Comparison of ENCODE assay signal across 1 cellular context in the genomic region with DNA sequence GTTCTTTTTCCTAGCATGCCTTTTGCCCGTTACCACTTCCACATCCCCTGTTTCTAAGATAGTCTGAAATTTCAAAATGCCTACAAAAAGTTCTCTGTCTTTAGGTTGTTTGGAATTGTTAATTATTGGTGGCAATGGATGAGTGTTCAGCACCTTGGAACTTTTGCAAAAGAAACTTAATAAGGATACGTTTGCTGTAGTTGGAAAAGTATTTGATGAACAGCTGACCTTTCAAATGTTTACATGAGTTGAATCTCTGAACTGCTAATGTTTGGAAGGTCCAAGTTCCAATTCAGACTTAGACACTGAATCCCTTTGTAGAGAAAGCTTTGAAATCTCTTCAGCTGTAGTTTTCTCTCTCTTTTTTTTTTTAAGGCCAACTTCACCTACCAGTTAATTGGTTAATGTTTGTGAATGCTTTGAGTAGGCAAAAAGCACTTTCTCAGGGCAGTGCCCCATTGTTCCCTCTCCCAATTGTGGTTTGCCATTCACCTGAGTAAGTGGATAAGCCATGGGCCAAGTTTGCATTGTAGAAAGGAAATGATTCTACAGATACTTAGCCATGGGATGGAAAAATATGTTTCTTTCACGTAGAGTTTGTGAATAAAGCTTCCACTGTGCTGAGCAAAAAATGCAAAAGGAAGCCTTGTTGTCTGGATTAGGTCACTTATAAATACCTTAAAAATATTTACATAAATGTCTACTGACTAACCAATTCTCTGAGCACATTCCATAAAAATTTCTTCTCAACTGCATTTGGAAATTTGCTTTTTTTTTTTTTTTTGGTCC.
TF ChIP-seq lines count a peak whose summit lies in the region.

No MANE protein-coding gene starts in this region.

TF ChIP-seq in HepG2, 621 proteins besides CTCF, POLR2A, EP300 and RAD21 (continued from another document and continues in another):
- TF ChIP-seq ZBTB33 (CRISPR knock-in tag; IDR thresholded peaks at IDR 0.05), result no peak
- no peak for TF ChIP-seq EEA1 (CRISPR knock-in tag; IDR thresholded peaks at IDR 0.05; ENCODE audit: borderline replicate concordance)
- TF ChIP-seq SYNCRIP (IDR thresholded peaks at IDR 0.05; ENCODE audit: insufficient read depth, low read depth, low read length), result no peak
- TF ChIP-seq ZNF30 (CRISPR knock-in tag; IDR thresholded peaks at IDR 0.05), result no peak
- TF ChIP-seq ZNF772 (CRISPR knock-in tag; IDR thresholded peaks at IDR 0.05), result no peak
- TF ChIP-seq ZNF225 (CRISPR knock-in tag; IDR thresholded peaks at IDR 0.05), result no peak
- TF ChIP-seq MIXL1 (CRISPR knock-in tag; IDR thresholded peaks at IDR 0.05), result peak; percentile 96
- TF ChIP-seq HDAC1 (CRISPR knock-in tag; IDR thresholded peaks at IDR 0.05), result peak; percentile 64
- TF ChIP-seq ZNF20 (CRISPR knock-in tag; IDR thresholded peaks at IDR 0.05), result no peak
- no peak for TF ChIP-seq THAP8 (CRISPR knock-in tag; IDR thresholded peaks at IDR 0.05; ENCODE audit: borderline replicate concordance)
- no peak for TF ChIP-seq TAF15 (IDR thresholded peaks at IDR 0.05; ENCODE audit: low read depth, low read length, poor library complexity, severe bottlenecking)
- TF ChIP-seq E2F2 (CRISPR knock-in tag; IDR thresholded peaks at IDR 0.05; ENCODE audit: borderline replicate concordance), result no peak
- TF ChIP-seq, protein P1, sequence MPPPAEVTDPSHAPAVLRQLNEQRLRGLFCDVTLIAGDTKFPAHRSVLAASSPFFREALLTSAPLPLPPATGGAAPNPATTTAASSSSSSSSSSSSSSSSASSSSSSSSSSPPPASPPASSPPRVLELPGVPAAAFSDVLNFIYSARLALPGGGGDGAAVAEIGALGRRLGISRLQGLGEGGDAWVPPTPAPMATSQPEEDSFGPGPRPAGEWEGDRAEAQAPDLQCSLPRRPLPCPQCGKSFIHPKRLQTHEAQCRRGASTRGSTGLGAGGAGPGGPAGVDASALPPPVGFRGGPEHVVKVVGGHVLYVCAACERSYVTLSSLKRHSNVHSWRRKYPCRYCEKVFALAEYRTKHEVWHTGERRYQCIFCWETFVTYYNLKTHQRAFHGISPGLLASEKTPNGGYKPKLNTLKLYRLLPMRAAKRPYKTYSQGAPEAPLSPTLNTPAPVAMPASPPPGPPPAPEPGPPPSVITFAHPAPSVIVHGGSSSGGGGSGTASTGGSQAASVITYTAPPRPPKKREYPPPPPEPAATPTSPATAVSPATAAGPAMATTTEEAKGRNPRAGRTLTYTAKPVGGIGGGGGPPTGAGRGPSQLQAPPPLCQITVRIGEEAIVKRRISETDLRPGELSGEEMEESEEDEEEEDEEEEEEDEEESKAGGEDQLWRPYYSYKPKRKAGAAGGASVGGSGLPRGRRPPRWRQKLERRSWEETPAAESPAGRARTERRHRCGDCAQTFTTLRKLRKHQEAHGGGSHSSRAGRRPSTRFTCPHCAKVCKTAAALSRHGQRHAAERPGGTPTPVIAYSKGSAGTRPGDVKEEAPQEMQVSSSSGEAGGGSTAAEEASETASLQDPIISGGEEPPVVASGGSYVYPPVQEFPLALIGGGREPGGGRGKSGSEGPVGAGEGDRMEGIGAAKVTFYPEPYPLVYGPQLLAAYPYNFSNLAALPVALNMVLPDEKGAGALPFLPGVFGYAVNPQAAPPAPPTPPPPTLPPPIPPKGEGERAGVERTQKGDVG (CRISPR knock-in tag; IDR thresholded peaks at IDR 0.05; ENCODE audit: borderline replicate concordance), result no peak
- TF ChIP-seq NFIC (IDR thresholded peaks at IDR 0.05; ENCODE audit: low read length), result peak; percentile 96
- TF ChIP-seq ZNF674 (CRISPR knock-in tag; IDR thresholded peaks at IDR 0.05; ENCODE audit: low read depth), result no peak
- no peak for TF ChIP-seq ZFP62 (CRISPR knock-in tag; IDR thresholded peaks at IDR 0.05)
- no peak for TF ChIP-seq ZNF576 (CRISPR knock-in tag; IDR thresholded peaks at IDR 0.05)
- TF ChIP-seq ZNF224 (CRISPR knock-in tag; IDR thresholded peaks at IDR 0.05), result no peak
- no peak for TF ChIP-seq ZNF235 (CRISPR knock-in tag; IDR thresholded peaks at IDR 0.05; ENCODE audit: borderline replicate concordance)
- no peak for TF ChIP-seq PHB2 (IDR thresholded peaks at IDR 0.05; ENCODE audit: partially characterized antibody)
- no peak for TF ChIP-seq KDM4B (CRISPR knock-in tag; IDR thresholded peaks at IDR 0.05)
- no peak for TF ChIP-seq MZF1 (CRISPR knock-in tag; IDR thresholded peaks at IDR 0.05; ENCODE audit: borderline replicate concordance)
- peak; percentile 42; the same call in 1 of the 2 replicates for TF ChIP-seq SIX4 (CRISPR knock-in tag; IDR thresholded peaks at IDR 0.05)
- no peak for TF ChIP-seq CAMTA2 (CRISPR knock-in tag; IDR thresholded peaks at IDR 0.05; ENCODE audit: borderline replicate concordance)
- no peak for TF ChIP-seq ZNF672 (CRISPR knock-in tag; IDR thresholded peaks at IDR 0.05)
- no peak for TF ChIP-seq PRMT3 (CRISPR knock-in tag; IDR thresholded peaks at IDR 0.05; ENCODE audit: borderline replicate concordance, low read depth)
- no peak for TF ChIP-seq ZNF577 (CRISPR knock-in tag; IDR thresholded peaks at IDR 0.05; ENCODE audit: borderline replicate concordance, low read depth)
- no peak for TF ChIP-seq TCF12 (IDR thresholded peaks at IDR 0.05)
- peak; percentile 67; the same call in 1 of the 2 replicates for TF ChIP-seq TCF12 (CRISPR knock-in tag; IDR thresholded peaks at IDR 0.05)
- no peak for TF ChIP-seq ZNF101 (CRISPR knock-in tag; IDR thresholded peaks at IDR 0.05; ENCODE audit: borderline replicate concordance, low read depth)
- TF ChIP-seq ZNF512 (CRISPR knock-in tag; IDR thresholded peaks at IDR 0.05), result no peak
- no peak for TF ChIP-seq ZNF839 (CRISPR knock-in tag; IDR thresholded peaks at IDR 0.05; ENCODE audit: borderline replicate concordance)
- no peak for TF ChIP-seq ZNF749 (CRISPR knock-in tag; IDR thresholded peaks at IDR 0.05; ENCODE audit: borderline replicate concordance)
- no peak for TF ChIP-seq ZNF687 (CRISPR knock-in tag; IDR thresholded peaks at IDR 0.05)
- TF ChIP-seq KLF15 (CRISPR knock-in tag; IDR thresholded peaks at IDR 0.05; ENCODE audit: borderline replicate concordance), result no peak; the same call in 1 of the 2 replicates
- TF ChIP-seq GLMP (CRISPR knock-in tag; IDR thresholded peaks at IDR 0.05; ENCODE audit: borderline replicate concordance), result no peak
- TF ChIP-seq ZNF629 (CRISPR knock-in tag; conservative IDR thresholded peaks at IDR 0.05), result no peak
- TF ChIP-seq, protein P2, sequence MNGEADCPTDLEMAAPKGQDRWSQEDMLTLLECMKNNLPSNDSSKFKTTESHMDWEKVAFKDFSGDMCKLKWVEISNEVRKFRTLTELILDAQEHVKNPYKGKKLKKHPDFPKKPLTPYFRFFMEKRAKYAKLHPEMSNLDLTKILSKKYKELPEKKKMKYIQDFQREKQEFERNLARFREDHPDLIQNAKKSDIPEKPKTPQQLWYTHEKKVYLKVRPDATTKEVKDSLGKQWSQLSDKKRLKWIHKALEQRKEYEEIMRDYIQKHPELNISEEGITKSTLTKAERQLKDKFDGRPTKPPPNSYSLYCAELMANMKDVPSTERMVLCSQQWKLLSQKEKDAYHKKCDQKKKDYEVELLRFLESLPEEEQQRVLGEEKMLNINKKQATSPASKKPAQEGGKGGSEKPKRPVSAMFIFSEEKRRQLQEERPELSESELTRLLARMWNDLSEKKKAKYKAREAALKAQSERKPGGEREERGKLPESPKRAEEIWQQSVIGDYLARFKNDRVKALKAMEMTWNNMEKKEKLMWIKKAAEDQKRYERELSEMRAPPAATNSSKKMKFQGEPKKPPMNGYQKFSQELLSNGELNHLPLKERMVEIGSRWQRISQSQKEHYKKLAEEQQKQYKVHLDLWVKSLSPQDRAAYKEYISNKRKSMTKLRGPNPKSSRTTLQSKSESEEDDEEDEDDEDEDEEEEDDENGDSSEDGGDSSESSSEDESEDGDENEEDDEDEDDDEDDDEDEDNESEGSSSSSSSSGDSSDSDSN (CRISPR knock-in tag; IDR thresholded peaks at IDR 0.05), result no peak
- no peak for TF ChIP-seq ZNF530 (CRISPR knock-in tag; IDR thresholded peaks at IDR 0.05; ENCODE audit: low read depth)
- TF ChIP-seq RORA (CRISPR knock-in tag; IDR thresholded peaks at IDR 0.05), result no peak
- TF ChIP-seq RBAK (CRISPR knock-in tag; IDR thresholded peaks at IDR 0.05), result no peak
- peak; percentile 78 for TF ChIP-seq PPARG (CRISPR knock-in tag; conservative IDR thresholded peaks at IDR 0.05)
- no peak; the same call in none of the 2 replicates for TF ChIP-seq SMAD3 (CRISPR knock-in tag; IDR thresholded peaks at IDR 0.05)
- no peak; the same call in 1 of the 2 replicates for TF ChIP-seq ELF1 (CRISPR knock-in tag; IDR thresholded peaks at IDR 0.05)
- no peak for TF ChIP-seq SMAD1 (CRISPR knock-in tag; IDR thresholded peaks at IDR 0.05; ENCODE audit: borderline replicate concordance, low read depth)
- TF ChIP-seq LCORL (IDR thresholded peaks at IDR 0.05), result peak; percentile 84
- peak; percentile 77 for TF ChIP-seq LCORL (CRISPR knock-in tag; IDR thresholded peaks at IDR 0.05)
- TF ChIP-seq MTF2 (CRISPR knock-in tag; IDR thresholded peaks at IDR 0.05; ENCODE audit: borderline replicate concordance), result no peak
- no peak for TF ChIP-seq POLR2AphosphoS2 (IDR thresholded peaks at IDR 0.05; ENCODE audit: low read depth, low read length)
